In the genomic region with DNA sequence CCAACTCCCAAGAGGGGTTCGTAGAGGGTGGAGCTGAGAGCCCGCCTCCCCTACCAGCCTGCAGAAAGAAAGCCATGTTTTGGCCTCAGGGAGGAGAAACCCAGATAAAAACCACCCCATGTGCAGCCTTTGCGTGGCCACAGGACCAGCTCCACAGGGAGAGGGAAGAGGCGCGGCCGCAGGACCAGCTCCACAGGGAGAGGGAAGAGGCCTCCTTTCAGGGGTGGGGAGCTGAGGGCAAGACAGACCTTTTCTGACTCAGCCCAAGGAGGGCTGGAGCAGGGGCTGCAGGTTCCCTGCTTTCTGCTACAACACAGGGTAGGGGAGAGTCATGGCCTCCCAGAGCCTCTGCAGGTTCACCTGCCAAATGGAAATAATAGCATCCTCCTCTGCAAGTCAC, we compare ENCODE assay signal across 26 cellular contexts.
"Had no signal": no experiment of that assay in that cellular context is flagged by ENCODE, and none has a peak within 500 bp of the region (broad histone marks: within the 10 kb centered on the region; RNA-seq: fewer than 3 reads in every experiment).

No MANE protein-coding gene starts in this region.

- DNase-seq: activated CD4-positive, alpha-beta memory T cell treated with anti-CD3 and anti-CD28 coated beads for 36 hours; activated CD4-positive, alpha-beta T cell treated with anti-CD3 and anti-CD28 coated beads for 36 hours; activated CD4-positive, alpha-beta T cell treated with anti-CD3 and anti-CD28 coated beads, Interleukin-2, amount 10 ng/mL, durations not matched to agents 7 days and 5 days; activated CD8-positive, alpha-beta memory T cell treated with anti-CD3 and anti-CD28 coated beads, Interleukin-2, amount 50 U/mL, for 4 hours; activated effector memory CD4-positive, alpha-beta T cell treated with Interleukin-2 at 50 U/mL for 16 hours; activated naive CD4-positive, alpha-beta T cell treated with Interleukin-2 at 50 U/mL for 16 hours; activated T-cell treated with anti-CD3 and anti-CD28 coated beads for 4 hours; activated T-cell treated with anti-CD3 and anti-CD28 coated beads, Interleukin-2, amount 50 U/mL, for 4 hours; caudate nucleus; cerebellar nuclear complex; NCI-H1092 treated with DMSO at 0.1 percent for 48 hours; NCI-H1417; NCI-H146; NCI-H187; NCI-H2029 treated with DMSO at 0.1 percent for 48 hours; NCI-H2107; NCI-H226; NCI-H446 treated with DMSO at 0.1 percent for 48 hours; NCI-H748 treated with DMSO at 0.1 percent for 48 hours; NK-92 treated with Interleukin-12 subunit alpha and Interleukin-12 subunit beta, amount 100 ng/mL, for 24 hours; PC-9; SIG-M5; T1000 had no signal

- ATAC-seq: activated CD4-positive, alpha-beta T cell treated with anti-CD3 and anti-CD28 coated beads for 36 hours; activated CD4-positive, CD25-positive, alpha-beta regulatory T cell treated with anti-CD3 and anti-CD28 coated beads, Interleukin-2, amount 50 U/mL, for 24 hours; activated T-cell treated with anti-CD3 and anti-CD28 coated beads, Interleukin-2, amount 50 U/mL, for 4 hours; WTC11 had no signal

- H3K4me2 ChIP-seq: PC-9 had no signal

- H2AFZ ChIP-seq: PC-9 had no signal

- H3K27ac ChIP-seq: PC-9, RWPE1 had no signal

- H3K4me3 ChIP-seq: PC-9 had no signal
